8 cellular contexts compared by ENCODE assay signal in genomic region chr11:67482275-67482735, GRCh38. TPM values are rescaled to one million over a fixed set of nuclear protein-coding genes. Genes with fewer than 3 reads are reported as not detected.
DNase-seq lines count a peak whose midpoint lies in the region; ATAC-seq, FAIRE-seq and TF ChIP-seq lines count a peak whose summit lies in the region.

No MANE protein-coding gene starts in this region.

- DNase-seq in SIG-M5 (lab: John Stamatoyannopoulos, UW) = peak; percentile 69
- DNase-seq in epithelial cell of prostate (ENCODE audit: low read depth, low spot score) = no peak
- DNase-seq in sciatic nerve (ENCODE audit: low spot score) = no peak
- no peak for DNase-seq in central memory CD4-positive, alpha-beta T cell
- no peak for DNase-seq in H54 (ENCODE audit: insufficient read length, low spot score)
- no peak for DNase-seq in putamen (ENCODE audit: low spot score)

- no peak for FAIRE-seq in H54 (lab: Jason Lieb, UNC)

- peak overlapping the region; percentile 56 for H3K27ac ChIP-seq in epithelial cell of prostate

- intact Hi-C loops in sciatic nerve (cut with DNase I) = no loop called here

- peak; percentile 2 for ATAC-seq in GM21515 (IDR thresholded peaks at IDR 0.05; ENCODE audit: unreplicated experiment)
- peak; percentile 5 for ATAC-seq in sciatic nerve
- no peak for ATAC-seq in GM19455 (IDR thresholded peaks at IDR 0.05; ENCODE audit: unreplicated experiment)

- TF ChIP-seq POLR2A in H54 (IDR thresholded peaks at IDR 0.05; ENCODE audit: low read depth, low read length) = no peak

RNA-seq across cellular contexts. Expression of gene AIP, which starts 0.5 kb away (rescaled TPM):
- 72.0 TPM for total RNA-seq in sciatic nerve

RNA-seq across cellular contexts. Expression of gene TMEM134, which starts 13.3 kb away (rescaled TPM):
- total RNA-seq in sciatic nerve = 49.9 TPM

RNA-seq across cellular contexts. Expression of gene PITPNM1, which starts 22.9 kb away (rescaled TPM):
- 80.0 TPM for total RNA-seq in sciatic nerve

RNA-seq across cellular contexts. Expression of gene CDK2AP2, which starts 25.7 kb away (rescaled TPM):
- total RNA-seq in sciatic nerve = 73.6 TPM

RNA-seq across cellular contexts. Expression of gene CABP4, which starts 27.2 kb away (rescaled TPM):
- 2.5 TPM for total RNA-seq in sciatic nerve
